20 cellular contexts compared by ENCODE assay signal in the genomic region with DNA sequence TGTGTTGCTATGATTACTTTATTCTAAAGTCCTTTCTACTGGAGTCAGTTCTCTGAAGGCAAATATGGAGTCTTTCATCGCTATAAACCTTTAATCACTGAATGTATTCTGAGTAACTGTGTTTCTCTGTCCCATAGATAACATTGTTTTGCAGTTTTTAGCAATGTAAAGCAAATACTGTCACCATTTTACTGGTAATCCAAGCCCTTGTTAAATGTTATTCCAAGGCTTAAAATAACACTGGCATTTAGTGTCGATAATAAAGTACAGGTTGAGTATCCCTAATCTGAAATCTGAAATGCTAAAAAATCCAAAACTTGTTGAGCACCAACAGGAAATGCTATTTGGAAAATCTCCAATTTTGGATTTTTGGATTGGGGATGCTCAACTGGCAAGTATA.
"Had no signal": no experiment of that assay in that cellular context is flagged by ENCODE, and none has a peak within 500 bp of the region (broad histone marks: within the 10 kb centered on the region; RNA-seq: fewer than 3 reads in every experiment).

No MANE protein-coding gene starts in this region.

- H3K4me1 Mint-ChIP-seq: naive B cell; nephron; stimulated activated memory B cell treated with anti-CD40 and anti-IgM and Interleukin-4, amounts not matched to agents 10 μg/mL and 1 μg/mL and 100 μg/mL, for 72 hours had no signal

- H3K4me3 Mint-ChIP-seq: naive B cell; nephron; stimulated activated memory B cell treated with anti-CD40 and anti-IgM and Interleukin-4, amounts not matched to agents 10 μg/mL and 1 μg/mL and 100 μg/mL, for 72 hours; stimulated activated naive CD8-positive, alpha-beta T cell treated with anti-CD3 and anti-CD28 coated beads, Interleukin-15, Interleukin-2, amounts not matched to agents 100 ng/mL and 50 ng/mL, for 24 hours had no signal

- H3K4me1 ChIP-seq: left lung, psoas muscle had no signal

- ATAC-seq: esophagus mucosa; heart left ventricle; left lung; lower lobe of right lung; psoas muscle; right lobe of liver; stimulated activated memory B cell treated with anti-CD40 and anti-IgM and Interleukin-4, amounts not matched to agents 10 μg/mL and 1 μg/mL and 100 μg/mL, for 72 hours had no signal

- H3K27me3 ChIP-seq: heart left ventricle, left lung, right lobe of liver had no signal

- H3K9me3 Mint-ChIP-seq: naive B cell; nephron; stimulated activated memory B cell treated with anti-CD40 and anti-IgM and Interleukin-4, amounts not matched to agents 10 μg/mL and 1 μg/mL and 100 μg/mL, for 72 hours; stimulated activated naive CD8-positive, alpha-beta T cell treated with anti-CD3 and anti-CD28 coated beads, Interleukin-15, Interleukin-2, amounts not matched to agents 100 ng/mL and 50 ng/mL, for 24 hours had no signal

- H3K27ac Mint-ChIP-seq: stimulated activated memory B cell treated with anti-CD40 and anti-IgM and Interleukin-4, amounts not matched to agents 10 μg/mL and 1 μg/mL and 100 μg/mL, for 72 hours; stimulated activated naive CD8-positive, alpha-beta T cell treated with anti-CD3 and anti-CD28 coated beads, Interleukin-15, Interleukin-2, amounts not matched to agents 100 ng/mL and 50 ng/mL, for 24 hours had no signal

- H3K4me3 ChIP-seq: heart left ventricle, left lung, lower lobe of right lung, psoas muscle, right lobe of liver, thoracic aorta had no signal

- H3K27me3 Mint-ChIP-seq: naive B cell; stimulated activated memory B cell treated with anti-CD40 and anti-IgM and Interleukin-4, amounts not matched to agents 10 μg/mL and 1 μg/mL and 100 μg/mL, for 72 hours; stimulated activated naive CD8-positive, alpha-beta T cell treated with anti-CD3 and anti-CD28 coated beads, Interleukin-15, Interleukin-2, amounts not matched to agents 100 ng/mL and 50 ng/mL, for 24 hours had no signal

- H3K27ac ChIP-seq: heart left ventricle, left lung, lower lobe of right lung, parathyroid adenoma, psoas muscle, right lobe of liver, thoracic aorta had no signal

- DNase-seq: effector memory CD4-positive, alpha-beta T cell; heart left ventricle; hippocampal formation; islet precursor cell; left lung; lower lobe of right lung; mesendoderm; naive B cell; occipital lobe; psoas muscle; retina; right lobe of liver; stimulated activated CD4-positive, alpha-beta T cell treated with anti-CD3 and anti-CD28 coated beads, Interleukin-4, amount 100 ng/mL, for 24 hours; trophoblast cell had no signal

- H3K9me3 ChIP-seq: heart left ventricle, left lung, lower lobe of right lung, psoas muscle, right lobe of liver, thoracic aorta had no signal
